Comparison of ENCODE assay signal across 7 cellular contexts in the genomic region with DNA sequence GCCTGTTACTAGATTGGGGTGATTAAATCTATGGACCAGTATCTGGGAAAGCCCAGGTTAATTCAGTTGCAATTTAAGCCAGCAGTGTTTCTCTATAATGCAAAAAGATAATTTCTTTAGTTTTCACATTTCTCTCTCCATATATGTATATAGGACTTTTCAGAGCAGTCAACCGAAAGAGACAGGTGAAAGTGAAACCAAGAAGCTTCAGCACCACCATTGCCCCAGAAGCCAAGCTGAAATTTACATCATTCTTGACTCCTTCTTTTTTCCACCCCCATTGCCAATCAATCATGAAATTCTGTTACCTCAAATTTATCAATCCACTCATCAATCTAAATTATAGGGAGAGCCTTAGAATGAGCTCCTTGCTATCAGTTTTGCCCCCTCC. TPM values are rescaled to one million over a fixed set of nuclear protein-coding genes. Genes with fewer than 3 reads are reported as not detected.
DNase-seq lines count a peak whose midpoint lies in the region; ATAC-seq and TF ChIP-seq lines count a peak whose summit lies in the region.

No MANE protein-coding gene starts in this region.

- no peak for TF ChIP-seq POLR2A in Peyer's patch (IDR thresholded peaks at IDR 0.05)
- no peak for TF ChIP-seq POLR2A in lower leg skin (IDR thresholded peaks at IDR 0.05)

- no peaks in the 10 kb centered on the region for H3K9me3 ChIP-seq in Peyer's patch

- peak overlapping the region; percentile 90 for H3K4me3 Mint-ChIP-seq in type B pancreatic cell

- H3K4me3 ChIP-seq in Peyer's patch = peak overlapping the region; percentile 25 to 60 (median 52)
- H3K4me3 ChIP-seq in iPS-11a (ENCODE audit: low read depth, low read length) = peak overlapping the region; percentile 24
- no peak overlapping the region for H3K4me3 ChIP-seq in lower leg skin (ENCODE audit: low read depth, poor library complexity, severe bottlenecking)

- peaks cover 0 to 19% of the 10 kb centered on the region in 2 donors for H3K27me3 ChIP-seq in Peyer's patch

- WGBS in lower leg skin, 2 donors = 25 to 41% methylated on average over 1 of the region's 1 CpG

- peaks cover 30% of the 10 kb centered on the region for H3K4me1 Mint-ChIP-seq in type B pancreatic cell (ENCODE audit: unreplicated experiment)

- no peaks in the 10 kb centered on the region for H3K9me3 Mint-ChIP-seq in type B pancreatic cell

- H3K27ac Mint-ChIP-seq in type B pancreatic cell = peak overlapping the region; percentile 89

- H3K4me1 ChIP-seq in Peyer's patch = peaks cover 0 to 37% (median 17%) of the 10 kb centered on the region in 4 donors

- intact Hi-C loops in lower leg skin (cut with DNase I; ENCODE audit: low total_unique reads) = no loop called here

- TF ChIP-seq CTCF in Peyer's patch (IDR thresholded peaks at IDR 0.05) = no peak
- no peak for TF ChIP-seq CTCF in type B pancreatic cell (conservative IDR thresholded peaks at IDR 0.05)
- no peak for TF ChIP-seq CTCF in lower leg skin (IDR thresholded peaks at IDR 0.05)

- DNase-seq in Peyer's patch (no peak), type B pancreatic cell (ENCODE audit: extremely low spot score, unreplicated experiment) (no peak), glomerular visceral epithelial cell (ENCODE audit: extremely low spot score) (no peak), lower leg skin (ENCODE audit: low spot score in 2 of 2) (no peak)

- H3K27me3 Mint-ChIP-seq in type B pancreatic cell = peaks cover 53% of the 10 kb centered on the region

- no peak overlapping the region for H3K27ac ChIP-seq in Peyer's patch

- no peaks in the 10 kb centered on the region for H3K36me3 Mint-ChIP-seq in type B pancreatic cell

- H3K36me3 ChIP-seq in Peyer's patch = no peaks in the 10 kb centered on the region

- ATAC-seq in GM18870 (IDR thresholded peaks at IDR 0.05; ENCODE audit: unreplicated experiment) (peak; percentile 75), HG02623 (IDR thresholded peaks at IDR 0.05; ENCODE audit: unreplicated experiment) (peak; percentile 56)

RNA-seq across cellular contexts. Expression of a gene that starts 2.8 kb away (rescaled TPM):
- total RNA-seq in Peyer's patch = not detected
- total RNA-seq in type B pancreatic cell (ENCODE audit: low replicate concordance) = 12.7 and 22.7 TPM in 2 replicates
- under 1 TPM in 2 of 4 donors, not detected in 2; 0.05 to 0.23 TPM for total RNA-seq in lower leg skin

Comparison
In these comparisons a context has a peak if more than half of its experiments do, and no peak if none do; other contexts are left out.
1. RNA of a gene that starts 2.8 kb away (total RNA-seq): 12.7 to 22.7 TPM in type B pancreatic cell; 0.05 to 0.23 TPM in lower leg skin and not detected in Peyer's patch; every median in the first group is over 10 times any median in the second.